In genomic region chr12:46574853-46575252, GRCh38 we compare ENCODE assay signal across 31 cellular contexts.
"Had no signal": no experiment of that assay in that cellular context is flagged by ENCODE, and none has a peak within 500 bp of the region (broad histone marks: within the 10 kb centered on the region; RNA-seq: fewer than 3 reads in every experiment).

No MANE protein-coding gene starts in this region.

- H3K36me3 ChIP-seq: neural progenitor cell, ovary, spleen, suprapubic skin, tibial artery, transverse colon, upper lobe of right lung, uterus had no signal

- H3K36me3 Mint-ChIP-seq: natural killer cell treated with Interleukin-12 subunit alpha and Interleukin-12 subunit beta and Interleukin-15 and Interleukin-18, amount 100 ng/mL, for 72 hours; neural progenitor cell; type B pancreatic cell had no signal

- H3K27me3 ChIP-seq: neural progenitor cell, ovary, spleen, suprapubic skin, testis, tibial artery, transverse colon, upper lobe of right lung, uterus had no signal

- ATAC-seq: naive thymus-derived CD8-positive, alpha-beta T cell; natural killer cell treated with Interleukin-12 subunit alpha and Interleukin-12 subunit beta and Interleukin-15 and Interleukin-18, amount 100 ng/mL, for 72 hours; psoas muscle; right cardiac atrium; sciatic nerve; stimulated activated memory B cell treated with anti-CD40 and anti-IgM and Interleukin-4, amounts not matched to agents 10 μg/mL and 1 μg/mL and 100 μg/mL, for 72 hours; stimulated activated naive CD8-positive, alpha-beta T cell treated with anti-CD3 and anti-CD28 coated beads, Interleukin-15, amount 100 ng/mL, for 72 hours; stimulated activated naive CD8-positive, alpha-beta T cell treated with anti-CD3 and anti-CD28 coated beads, Interleukin-15, Interleukin-2, amounts not matched to agents 100 U/mL and 50 U/mL, for 24 hours; upper lobe of right lung had no signal

- DNase-seq: naive thymus-derived CD8-positive, alpha-beta T cell; occipital lobe; ovary; posterior cingulate gyrus; psoas muscle; right cardiac atrium; spleen; stimulated activated CD4-positive, alpha-beta T cell treated with anti-CD3 and anti-CD28 coated beads, Interleukin-12 subunit alpha, Interleukin-12 subunit beta, amount 100 ng/mL, for 4 hours; stimulated activated CD4-positive, alpha-beta T cell treated with anti-CD3 and anti-CD28 coated beads, Interleukin-1b, Interleukin-23, amount 100 ng/mL, for 48 hours; stimulated activated CD4-positive, alpha-beta T cell treated with anti-CD3 and anti-CD28 coated beads, Interleukin-4, amount 100 ng/mL, for 1 hour; stimulated activated CD4-positive, alpha-beta T cell treated with anti-CD3 and anti-CD28 coated beads, Interleukin-4, amount 100 ng/mL, for 4 hours; stimulated activated CD8-positive, alpha-beta memory T cell treated with anti-CD3 and anti-CD28 coated beads, Interleukin-4, amount 100 ng/mL, for 48 hours; stimulated activated naive CD4-positive, alpha-beta T cell; stimulated activated naive CD8-positive, alpha-beta T cell treated with anti-CD3 and anti-CD28 coated beads, Interleukin-15, amount 100 ng/mL, for 72 hours; stimulated activated naive CD8-positive, alpha-beta T cell treated with anti-CD3 and anti-CD28 coated beads, Interleukin-15, Interleukin-2, amounts not matched to agents 100 U/mL and 50 U/mL, for 24 hours; substantia nigra; testis; tibial artery; transverse colon; upper lobe of right lung; uterus had no signal

- H3K4me3 Mint-ChIP-seq: naive thymus-derived CD8-positive, alpha-beta T cell; natural killer cell treated with Interleukin-12 subunit alpha and Interleukin-12 subunit beta and Interleukin-15 and Interleukin-18, amount 100 ng/mL, for 72 hours; neural progenitor cell; stimulated activated memory B cell treated with anti-CD40 and anti-IgM and Interleukin-4, amounts not matched to agents 10 μg/mL and 1 μg/mL and 100 μg/mL, for 72 hours; stimulated activated naive CD8-positive, alpha-beta T cell treated with anti-CD3 and anti-CD28 coated beads, Interleukin-15, amount 100 ng/mL, for 72 hours; type B pancreatic cell had no signal

- H3K9me3 ChIP-seq: ovary, psoas muscle, spleen, suprapubic skin, testis, tibial artery, transverse colon, upper lobe of right lung, uterus had no signal

- H3K4me3 ChIP-seq: neural progenitor cell, ovary, psoas muscle, skin epidermis, smooth muscle cell, spleen, suprapubic skin, testis, tibial artery, transverse colon, upper lobe of right lung, uterus had no signal

- H3K27ac ChIP-seq: neural progenitor cell, ovary, parathyroid adenoma, psoas muscle, skin epidermis, spleen, suprapubic skin, testis, transverse colon, upper lobe of right lung, uterus had no signal

- H3K9ac ChIP-seq: neural progenitor cell, parathyroid adenoma had no signal

- H3K9me3 Mint-ChIP-seq: natural killer cell treated with Interleukin-12 subunit alpha and Interleukin-12 subunit beta and Interleukin-15 and Interleukin-18, amount 100 ng/mL, for 72 hours; neural progenitor cell; stimulated activated memory B cell treated with anti-CD40 and anti-IgM and Interleukin-4, amounts not matched to agents 10 μg/mL and 1 μg/mL and 100 μg/mL, for 72 hours had no signal

- H3K27me3 Mint-ChIP-seq: naive thymus-derived CD8-positive, alpha-beta T cell; natural killer cell treated with Interleukin-12 subunit alpha and Interleukin-12 subunit beta and Interleukin-15 and Interleukin-18, amount 100 ng/mL, for 72 hours; progenitor cell of endocrine pancreas; stimulated activated memory B cell treated with anti-CD40 and anti-IgM and Interleukin-4, amounts not matched to agents 10 μg/mL and 1 μg/mL and 100 μg/mL, for 72 hours; stimulated activated naive CD8-positive, alpha-beta T cell treated with anti-CD3 and anti-CD28 coated beads, Interleukin-15, amount 100 ng/mL, for 72 hours; type B pancreatic cell had no signal

- H3K27ac Mint-ChIP-seq: naive thymus-derived CD8-positive, alpha-beta T cell; natural killer cell treated with Interleukin-12 subunit alpha and Interleukin-12 subunit beta and Interleukin-15 and Interleukin-18, amount 100 ng/mL, for 72 hours; neural progenitor cell; progenitor cell of endocrine pancreas; stimulated activated memory B cell treated with anti-CD40 and anti-IgM and Interleukin-4, amounts not matched to agents 10 μg/mL and 1 μg/mL and 100 μg/mL, for 72 hours; stimulated activated naive CD8-positive, alpha-beta T cell treated with anti-CD3 and anti-CD28 coated beads, Interleukin-15, amount 100 ng/mL, for 72 hours; type B pancreatic cell had no signal

- H3K4me1 ChIP-seq: neural progenitor cell, parathyroid adenoma, spleen, testis, transverse colon, uterus had no signal
